12 cellular contexts compared by ENCODE assay signal in genomic region chr5:14452685-14453084, GRCh38.
DNase-seq lines count a peak whose midpoint lies in the region; ATAC-seq and TF ChIP-seq lines count a peak whose summit lies in the region.
"Had no signal": no experiment of that assay in that cellular context is flagged by ENCODE, and none has a peak within 500 bp of the region (broad histone marks: within the 10 kb centered on the region; RNA-seq: fewer than 3 reads in every experiment).

No MANE protein-coding gene starts in this region.

- no peaks in the 10 kb centered on the region for H3K9me3 ChIP-seq in thyroid gland
- no peaks in the 10 kb centered on the region for H3K9me3 ChIP-seq in right lobe of liver
- H3K9me3 ChIP-seq in tibial artery, result no peaks in the 10 kb centered on the region

- H3K27me3 ChIP-seq in thyroid gland (no peaks in the 10 kb centered on the region), right lobe of liver (no peaks in the 10 kb centered on the region), tibial artery (no peaks in the 10 kb centered on the region)

- TF ChIP-seq POLR2A in thyroid gland (IDR thresholded peaks at IDR 0.05) (no peak), right lobe of liver (IDR thresholded peaks at IDR 0.05) (no peak)

- intact Hi-C loops in thyroid gland (cut with DNase I), result no loop called here
- intact Hi-C loops in right lobe of liver (cut with DNase I), result no loop called here
- intact Hi-C loops in tibial artery (cut with DNase I; ENCODE audit: low total_unique reads), result no loop called here

- no peaks in the 10 kb centered on the region for H3K4me1 Mint-ChIP-seq in memory B cell

- H3K27ac ChIP-seq in thyroid gland, result peak overlapping the region in 2 of 3 donors; percentile 7 to 12
- no peak overlapping the region for H3K27ac ChIP-seq in right lobe of liver
- H3K27ac ChIP-seq in tibial artery, result peak overlapping the region in 1 of 2 donors; percentile 30
- H3K27ac ChIP-seq: 22Rv1 had no signal

- H3K36me3 ChIP-seq in thyroid gland (no peaks in the 10 kb centered on the region), right lobe of liver (peaks cover 0 to 5% (median 0%) of the 10 kb centered on the region in 4 donors), tibial artery (peaks cover 0 to 32% (median 0%) of the 10 kb centered on the region in 3 donors)

- peak overlapping the region; percentile 60 for H3K27ac Mint-ChIP-seq in memory B cell
- H3K27ac Mint-ChIP-seq: activated naive CD4-positive, alpha-beta T cell treated with anti-CD3 and anti-CD28 coated beads for 36 hours had no signal

- H3K4me1 ChIP-seq in thyroid gland (peaks cover 13 to 24% of the 10 kb centered on the region in 2 donors), right lobe of liver (no peaks in the 10 kb centered on the region), tibial artery (peaks cover 0 to 42% (median 11%) of the 10 kb centered on the region in 4 donors)

- H3K9me3 Mint-ChIP-seq in memory B cell, result no peaks in the 10 kb centered on the region
- H3K9me3 Mint-ChIP-seq: activated naive CD4-positive, alpha-beta T cell treated with anti-CD3 and anti-CD28 coated beads for 36 hours had no signal

- peak; percentile 22 for DNase-seq in DMS 273 (lab: John Stamatoyannopoulos, UW; ENCODE audit: unreplicated experiment)
- no peak for DNase-seq in DMS 273 treated with DMSO at 0.1 percent for 48 hours (lab: John Stamatoyannopoulos, UW)
- peak; percentile 58 for DNase-seq in choroid plexus epithelial cell (ENCODE audit: low read depth)
- no peak for DNase-seq in memory B cell (ENCODE audit: low spot score in 2 of 2)
- no peak for DNase-seq in thyroid gland
- DNase-seq in iPS-NIHi7 (ENCODE audit: extremely low spot score), result no peak
- DNase-seq in right lobe of liver, result no peak
- no peak for DNase-seq in tibial artery
- DNase-seq: activated naive CD4-positive, alpha-beta T cell treated with anti-CD3 and anti-CD28 coated beads for 36 hours; COR-L47; NCI-H1436 treated with DMSO at 0.1 percent for 48 hours had no signal

- ATAC-seq in memory B cell (ENCODE audit: low read depth), result no peak
- no peak for ATAC-seq in right lobe of liver

- TF ChIP-seq CTCF in choroid plexus epithelial cell (conservative IDR thresholded peaks at IDR 0.05; ENCODE audit: low read depth, low read length) (no peak), thyroid gland (IDR thresholded peaks at IDR 0.05) (no peak), right lobe of liver (IDR thresholded peaks at IDR 0.05) (no peak), tibial artery (IDR thresholded peaks at IDR 0.05) (no peak)

- 56 to 59% methylated on average over 3 of the region's 3 CpGs for WGBS in thyroid gland, 2 donors
- 51% methylated on average over 3 of the region's 3 CpGs for WGBS in right lobe of liver (ENCODE audit: insufficient coverage, low coverage, low lambda C conversion rate, missing lambda C conversion rate)

- no peak overlapping the region for H3K4me3 Mint-ChIP-seq in memory B cell
- H3K4me3 Mint-ChIP-seq: activated naive CD4-positive, alpha-beta T cell treated with anti-CD3 and anti-CD28 coated beads for 36 hours had no signal

- no peak overlapping the region for H3K4me3 ChIP-seq in choroid plexus epithelial cell (ENCODE audit: low read depth, low read length)
- no peak overlapping the region for H3K4me3 ChIP-seq in thyroid gland (replicated peaks in 1 of 3)
- H3K4me3 ChIP-seq in right lobe of liver, result no peak overlapping the region
- no peak overlapping the region for H3K4me3 ChIP-seq in tibial artery

- peaks cover 34% of the 10 kb centered on the region for H3K36me3 Mint-ChIP-seq in memory B cell

- no peaks in the 10 kb centered on the region for H3K27me3 Mint-ChIP-seq in memory B cell

Comparison
In these comparisons a context has a peak if more than half of its experiments do, and no peak if none do; other contexts are left out.
1. DNase-seq: peak in DMS 273 (single experiment) and choroid plexus epithelial cell (single experiment); none in DMS 273 treated with DMSO at 0.1 percent for 48 hours (single experiment), memory B cell (0 of 2), thyroid gland (0 of 2), iPS-NIHi7 (single experiment), right lobe of liver (0 of 3) and tibial artery (0 of 2).
2. H3K27ac ChIP-seq: peak in thyroid gland (2 of 3); none in right lobe of liver (0 of 3).